Comparison of ENCODE assay signal across 12 cellular contexts in genomic region chr1:153661111-153661708, GRCh38. TPM values are rescaled to one million over a fixed set of nuclear protein-coding genes. Genes with fewer than 3 reads are reported as not detected.
A peak's percentile ranks its signal among the peaks of the same experiment; 100 is the strongest.
DNase-seq lines count a peak whose midpoint lies in the region; ATAC-seq, FAIRE-seq and TF ChIP-seq lines count a peak whose summit lies in the region.
"Had no signal": no experiment of that assay in that cellular context is flagged by ENCODE, and none has a peak within 500 bp of the region (broad histone marks: within the 10 kb centered on the region; RNA-seq: fewer than 3 reads in every experiment).

No MANE protein-coding gene starts in this region.

- CTCF ChIA-PET in SK-N-SH (lab: Yijun Ruan, JAX), result interaction anchor here (1.2 to 1.9 kb wide), 2 partner anchors 10 to 17 kb away, joined by 5 to 6 read pairs; partner anchors contain the start of genes ILF2 and NPR1
- CTCF ChIA-PET in GM12878 (lab: Yijun Ruan, JAX), result no interaction called here
- CTCF ChIA-PET in PC-9 (lab: Charles Lee), result no interaction called here

- TF ChIP-seq CTCF in SK-N-SH (IDR thresholded peaks at IDR 0.05) (no peak), GM12878 (IDR thresholded peaks at IDR 0.05 in 2 of 3, conservative IDR thresholded peaks at IDR 0.05 in 1 of 3; ENCODE audit: control insufficient read depth in 2 of 3, extremely low read depth in 1 of 3, insufficient read depth in 1 of 3, low read depth in 3 of 3, low read length in 3 of 3) (no peak), neutrophil (IDR thresholded peaks at IDR 0.05) (no peak), PC-9 (conservative IDR thresholded peaks at IDR 0.05) (no peak)

- H4K20me1 ChIP-seq in SK-N-SH (ENCODE audit: insufficient read depth) (no peaks in the 10 kb centered on the region), GM12878 (ENCODE audit: control insufficient read depth, insufficient read depth) (no peaks in the 10 kb centered on the region), PC-9 (ENCODE audit: insufficient read depth) (no peaks in the 10 kb centered on the region; the same call in 1 of the 2 replicates)

- TF ChIP-seq POLR2A in GM12878 (IDR thresholded peaks at IDR 0.05; ENCODE audit: low read depth, low read length), result peak; percentile 58

- SMC1A ChIA-PET in GM12878 (lab: Charles Lee; ENCODE audit: uncharacterized antibody, unreplicated experiment), result interaction anchor here (0.5 to 4.5 kb wide), 3 partner anchors 69 to 316 kb away, joined by 3 to 24 read pairs (median 4); partner anchors contain the start of gene JTB

- DNase-seq in SK-N-SH, result no peak
- DNase-seq in NAMALWA (ENCODE audit: low spot score), result peak; percentile 40
- DNase-seq in GM12878 (ENCODE audit: low read depth, low spot score), result no peak
- DNase-seq in NCI-H1048 (lab: John Stamatoyannopoulos, UW), result no peak
- no peak for DNase-seq in PC-9
- no peak for DNase-seq in activated CD4-positive, CD25-positive, alpha-beta regulatory T cell treated with anti-CD3 and anti-CD28 coated beads, Interleukin-2, amount 50 U/mL, for 72 hours
- DNase-seq: activated CD4-positive, alpha-beta T cell treated with anti-CD3 and anti-CD28 coated beads, Interleukin-2, amount 10 ng/mL, durations not matched to agents 24 days and 14 days; islet precursor cell; NCI-H187 treated with DMSO at 0.1 percent for 48 hours; RPMI8226 had no signal

- WGBS in SK-N-SH (ENCODE audit: low lambda C conversion rate), result 87% methylated on average over 9 of the region's 9 CpGs
- 72% methylated on average over 9 of the region's 9 CpGs for WGBS in GM12878 (ENCODE audit: insufficient coverage, insufficient replicate concordance, low lambda C conversion rate, missing lambda C conversion rate)

- H3K79me2 ChIP-seq in SK-N-SH (ENCODE audit: insufficient read depth) (peaks cover 24% of the 10 kb centered on the region), GM12878 (ENCODE audit: control insufficient read depth, insufficient read depth, low read length) (peaks cover 13% of the 10 kb centered on the region), PC-9 (ENCODE audit: low read depth) (peaks cover 13% of the 10 kb centered on the region)

- no peaks in the 10 kb centered on the region for H3K9me2 ChIP-seq in SK-N-SH
- H3K9me2 ChIP-seq in PC-9 (ENCODE audit: insufficient read depth), result no peaks in the 10 kb centered on the region

- TF ChIP-seq EP300 in SK-N-SH (IDR thresholded peaks at IDR 0.05; ENCODE audit: borderline replicate concordance in 1 of 2, low read depth in 1 of 2, low read length in 1 of 2) (no peak), GM12878 (IDR thresholded peaks at IDR 0.05; ENCODE audit: borderline replicate concordance in 1 of 2, control insufficient read depth in 1 of 2, low read depth in 2 of 2, low read length in 2 of 2) (no peak)

- RAD21 ChIA-PET in GM12878 (lab: Charles Lee; ENCODE audit: unreplicated experiment), result no interaction called here

- no peak for ATAC-seq in SK-N-SH treated with all-trans-retinoic acid at 6 μM for 48 hours
- no peak for ATAC-seq in GM12878

- H3K4me3 ChIP-seq in SK-N-SH (ENCODE audit: low read depth in 2 of 2, low read length in 1 of 2) (no peak overlapping the region), GM12878 (no peak overlapping the region), neutrophil (ENCODE audit: low read depth in 1 of 2, low read length in 1 of 2) (no peak overlapping the region), PC-9 (no peak overlapping the region)

- H3K36me3 ChIP-seq in SK-N-SH (replicated peaks in 1 of 2; ENCODE audit: control insufficient read depth in 1 of 2, insufficient read depth in 2 of 2, low read length in 1 of 2) (peaks cover 49 to 56% of the 10 kb centered on the region in 2 experiments), GM12878 (ENCODE audit: control insufficient read depth in 2 of 2, insufficient read depth in 2 of 2, low read length in 1 of 2) (peaks cover 15 to 41% of the 10 kb centered on the region in 2 experiments), neutrophil (peaks cover 48% of the 10 kb centered on the region), PC-9 (ENCODE audit: low read depth) (peaks cover 36% of the 10 kb centered on the region)

- no peak overlapping the region for H2AFZ ChIP-seq in SK-N-SH (ENCODE audit: low read depth)
- H2AFZ ChIP-seq in GM12878 (ENCODE audit: control insufficient read depth, low read depth, low read length), result no peak overlapping the region
- H2AFZ ChIP-seq in PC-9, result no peak overlapping the region

- peaks cover 56% of the 10 kb centered on the region for H3F3A ChIP-seq in SK-N-SH (replicated peaks; ENCODE audit: insufficient read depth)
- peaks cover 64% of the 10 kb centered on the region for H3F3A ChIP-seq in PC-9 (ENCODE audit: insufficient read depth, low read depth)

- FAIRE-seq in GM12878 (lab: Jason Lieb, UNC), result no peak

- in situ Hi-C loops in GM12878 (cut with MboI), result no loop called here

- TF ChIP-seq RAD21 in SK-N-SH (IDR thresholded peaks at IDR 0.05; ENCODE audit: low read length), result no peak
- no peak for TF ChIP-seq RAD21 in GM12878 (IDR thresholded peaks at IDR 0.05; ENCODE audit: insufficient read depth, low read depth, low read length)

- H3K27me3 ChIP-seq in SK-N-SH (ENCODE audit: insufficient read depth), result no peaks in the 10 kb centered on the region
- H3K27me3 ChIP-seq in GM12878 (replicated peaks in 1 of 2; ENCODE audit: control insufficient read depth in 2 of 2, insufficient read depth in 2 of 2, low read length in 1 of 2), result no peaks in the 10 kb centered on the region
- no peaks in the 10 kb centered on the region for H3K27me3 ChIP-seq in neutrophil
- H3K27me3 ChIP-seq in PC-9 (ENCODE audit: insufficient read depth, low read depth), result no peaks in the 10 kb centered on the region

- H3K4me1 ChIP-seq in SK-N-SH (ENCODE audit: control insufficient read depth in 1 of 2, insufficient read depth in 2 of 2, low read depth in 1 of 2, low read length in 1 of 2), result peaks cover 0 to 5% of the 10 kb centered on the region in 2 experiments; a peak in 1 of 4 replicates
- peaks cover 6% of the 10 kb centered on the region; the same call in 1 of the 2 replicates for H3K4me1 ChIP-seq in GM12878 (ENCODE audit: control insufficient read depth, insufficient read depth, low read length)
- peaks cover 9 to 16% of the 10 kb centered on the region in 2 experiments for H3K4me1 ChIP-seq in neutrophil (ENCODE audit: control insufficient read depth in 1 of 2, insufficient read depth in 1 of 2, low read depth in 1 of 2, low read length in 1 of 2)
- H3K4me1 ChIP-seq in PC-9 (replicated peaks; ENCODE audit: insufficient read depth), result peaks cover 6% of the 10 kb centered on the region

- H3K4me2 ChIP-seq in SK-N-SH (no peak overlapping the region), GM12878 (ENCODE audit: control insufficient read depth, insufficient read depth) (no peak overlapping the region), PC-9 (no peak overlapping the region)

- H3K9ac ChIP-seq in SK-N-SH (no peak overlapping the region), GM12878 (ENCODE audit: control insufficient read depth, insufficient read depth, low read length) (no peak overlapping the region)

- POLR2A ChIA-PET in SK-N-SH (lab: Yijun Ruan, JAX) (no interaction called here), GM12878 (lab: Charles Lee) (interaction anchor here (0.8 kb wide), 1 partner anchor 14 kb away, joined by 3 read pairs; no protein-coding TSS in a partner anchor), PC-9 (lab: Charles Lee; ENCODE audit: unreplicated experiment) (interaction anchor here (0.6 kb wide), 1 partner anchor 27 kb away, joined by 6 read pairs; the partner anchor contains the start of gene CHTOP)

- H3K9me3 ChIP-seq in SK-N-SH (no peaks in the 10 kb centered on the region), GM12878 (replicated peaks; ENCODE audit: control insufficient read depth, insufficient read depth, low read length) (no peaks in the 10 kb centered on the region), neutrophil (no peaks in the 10 kb centered on the region), PC-9 (ENCODE audit: insufficient read depth, low read depth) (no peaks in the 10 kb centered on the region)

- intact Hi-C loops in GM12878 (cut with micrococcal nuclease; ENCODE audit: unreplicated experiment), result no loop called here
- intact Hi-C loops in PC-9 (cut with micrococcal nuclease; ENCODE audit: unreplicated experiment), result no loop called here

- BruUV-seq in GM12878 (replicated peaks; lab: Mats Ljungman, UMichigan), result TSS peak; percentile 49
- no TSS peak for BruUV-seq in PC-9 (replicated peaks; lab: Mats Ljungman, UMichigan)

- H3K27ac ChIP-seq in SK-N-SH (ENCODE audit: low read depth in 2 of 2, low read length in 1 of 2), result no peak overlapping the region
- H3K27ac ChIP-seq in GM12878 (ENCODE audit: control insufficient read depth, insufficient read depth), result no peak overlapping the region
- peak overlapping the region; percentile 29 for H3K27ac ChIP-seq in neutrophil
- no peak overlapping the region for H3K27ac ChIP-seq in PC-9

RNA-seq across cellular contexts. Expression of gene SNAPIN, which starts 2.7 kb away (rescaled TPM):
- polyA plus RNA-seq in SK-N-SH (2012; rRNA removed) (57.6 and 61.7 TPM in 2 replicates), GM12878 (2011; rRNA removed) (37.8 and 40.6 TPM in 2 replicates), GM12878 (2014; fragmentation: Illumina TruSeq; extraction: Trizol) (34.5 and 36.6 TPM in 2 replicates), GM12878 (2014; fragmentation: Nextera tagmentation; extraction: Ambion mirVana) (10 to 100 TPM; 12.4 to 25.0 TPM), GM12878 (2014; rRNA removed) (50.9 and 58.5 TPM in 2 replicates), GM12878 (2016; fragmentation: Nextera tagmentation; extraction: Ambion mirVana) (10 to 100 TPM; 74.5 to 78.1 TPM)
- 56.7 and 57.6 TPM in 2 replicates for polyA plus RNA-seq in SK-N-SH (2012; cell fraction: cytosol; rRNA removed)
- 41.7 and 45.5 TPM in 2 replicates for polyA plus RNA-seq in SK-N-SH (2012; cell fraction: nucleus; rRNA removed)
- 9.4 and 10.2 TPM in 2 replicates for total RNA-seq in GM12878 (2013; cell fraction: nucleolus; rRNA removed)
- total RNA-seq in GM12878 (2014; rRNA removed) (47.1 and 48.3 TPM in 2 replicates), GM12878 (2014; rRNA removed; fragmentation: Illumina TruSeq; extraction: Trizol) (29.7 and 31.4 TPM in 2 replicates), GM12878 (2021) (25.7 and 30.8 TPM in 2 replicates), PC-9 (2021) (25.4 and 29.5 TPM in 2 replicates)
- 23.4 TPM for polyA plus RNA-seq in GM12878 (2011; ENCODE audit: low read depth)
- polyA plus RNA-seq in GM12878 (2011; cell fraction: cytosol; rRNA removed), result 39.5 and 41.8 TPM in 2 replicates
- polyA plus RNA-seq in GM12878 (2011; cell fraction: nucleus; rRNA removed), result 19.2 and 29.5 TPM in 2 replicates
- polyA plus RNA-seq in GM12878 (2012), result 26.2 and 32.5 TPM in 2 replicates
- polyA minus RNA-seq in GM12878 (2011; rRNA and poly(A)+ RNA removed), result 9.4 and 18.1 TPM in 2 replicates
- polyA minus RNA-seq in GM12878 (2011; cell fraction: cytosol; rRNA and poly(A)+ RNA removed), result 6.8 and 7.4 TPM in 2 replicates
- 6.4 and 10.7 TPM in 2 replicates for polyA minus RNA-seq in GM12878 (2011; cell fraction: nucleus; rRNA and poly(A)+ RNA removed)

RNA-seq across cellular contexts. Expression of gene ILF2, which starts 9.6 kb away (rescaled TPM):
- 189 and 236 TPM in 2 replicates for polyA plus RNA-seq in SK-N-SH (2012; rRNA removed)
- 221 and 224 TPM in 2 replicates for polyA plus RNA-seq in SK-N-SH (2012; cell fraction: cytosol; rRNA removed)
- 123 and 180 TPM in 2 replicates for polyA plus RNA-seq in SK-N-SH (2012; cell fraction: nucleus; rRNA removed)
- 53.8 and 56.7 TPM in 2 replicates for total RNA-seq in GM12878 (2013; cell fraction: nucleolus; rRNA removed)
- total RNA-seq in GM12878 (2014; rRNA removed), result 309 and 334 TPM in 2 replicates
- total RNA-seq in GM12878 (2014; rRNA removed; fragmentation: Illumina TruSeq; extraction: Trizol), result 405 and 431 TPM in 2 replicates
- total RNA-seq in GM12878 (2021), result 261 and 266 TPM in 2 replicates
- 179 TPM for polyA plus RNA-seq in GM12878 (2011; ENCODE audit: low read depth)
- 452 and 462 TPM in 2 replicates for polyA plus RNA-seq in GM12878 (2011; rRNA removed)
- polyA plus RNA-seq in GM12878 (2011; cell fraction: cytosol; rRNA removed), result 374 and 428 TPM in 2 replicates
- polyA plus RNA-seq in GM12878 (2011; cell fraction: nucleus; rRNA removed), result 208 and 248 TPM in 2 replicates
- 157 and 180 TPM in 2 replicates for polyA plus RNA-seq in GM12878 (2012)
- polyA plus RNA-seq in GM12878 (2014; fragmentation: Illumina TruSeq; extraction: Trizol), result 520 and 601 TPM in 2 replicates
- polyA plus RNA-seq in GM12878 (2014; fragmentation: Nextera tagmentation; extraction: Ambion mirVana), result 100 to 1,000 TPM; 444 to 455 TPM
- 266 and 287 TPM in 2 replicates for polyA plus RNA-seq in GM12878 (2014; rRNA removed)
- polyA plus RNA-seq in GM12878 (2016; fragmentation: Nextera tagmentation; extraction: Ambion mirVana), result 100 to 1,000 TPM; 484 to 487 TPM
- 323 and 337 TPM in 2 replicates for polyA minus RNA-seq in GM12878 (2011; rRNA and poly(A)+ RNA removed)
- polyA minus RNA-seq in GM12878 (2011; cell fraction: cytosol; rRNA and poly(A)+ RNA removed), result 102 and 114 TPM in 2 replicates
- polyA minus RNA-seq in GM12878 (2011; cell fraction: nucleus; rRNA and poly(A)+ RNA removed), result 46.4 and 69.7 TPM in 2 replicates
- total RNA-seq in PC-9 (2021), result 131 and 145 TPM in 2 replicates

RNA-seq across cellular contexts. Expression of gene NPR1, which starts 17.3 kb away (rescaled TPM):
- polyA plus RNA-seq in SK-N-SH (2012; rRNA removed), result 0.05 and 0.12 TPM in 2 replicates
- polyA plus RNA-seq in SK-N-SH (2012; cell fraction: cytosol; rRNA removed), result 0.01 and 0.08 TPM in 2 replicates
- polyA plus RNA-seq in SK-N-SH (2012; cell fraction: nucleus; rRNA removed), result 0.26 and 0.60 TPM in 2 replicates
- 4.1 and 5.2 TPM in 2 replicates for total RNA-seq in GM12878 (2013; cell fraction: nucleolus; rRNA removed)
- total RNA-seq in GM12878 (2014; rRNA removed), result 0.22 and 0.40 TPM in 2 replicates
- 0.13 and 0.18 TPM in 2 replicates for total RNA-seq in GM12878 (2014; rRNA removed; fragmentation: Illumina TruSeq; extraction: Trizol)
- 0.56 and 0.72 TPM in 2 replicates for total RNA-seq in GM12878 (2021)
- polyA plus RNA-seq in GM12878 (2011; ENCODE audit: low read depth), result 0.08 TPM
- polyA plus RNA-seq in GM12878 (2011; rRNA removed), result 1.3 and 2.1 TPM in 2 replicates
- 2.0 and 2.2 TPM in 2 replicates for polyA plus RNA-seq in GM12878 (2011; cell fraction: cytosol; rRNA removed)
- polyA plus RNA-seq in GM12878 (2011; cell fraction: nucleus; rRNA removed), result 5.9 and 8.9 TPM in 2 replicates
- 0.32 and 0.35 TPM in 2 replicates for polyA plus RNA-seq in GM12878 (2012)
- 0.28 TPM in 1 of 2 replicates, not detected in the other for polyA plus RNA-seq in GM12878 (2014; fragmentation: Illumina TruSeq; extraction: Trizol)
- polyA plus RNA-seq in GM12878 (2014; fragmentation: Nextera tagmentation; extraction: Ambion mirVana), result under 1 TPM in 1 of 2 experiments, not detected in 1; 0.09 TPM
- polyA plus RNA-seq in GM12878 (2014; rRNA removed), result 0.16 and 0.50 TPM in 2 replicates
- polyA plus RNA-seq in GM12878 (2016; fragmentation: Nextera tagmentation; extraction: Ambion mirVana), result under 1 TPM; 0.14 to 0.17 TPM
- 2.1 and 2.7 TPM in 2 replicates for polyA minus RNA-seq in GM12878 (2011; rRNA and poly(A)+ RNA removed)
- 1.7 and 2.2 TPM in 2 replicates for polyA minus RNA-seq in GM12878 (2011; cell fraction: cytosol; rRNA and poly(A)+ RNA removed)
- polyA minus RNA-seq in GM12878 (2011; cell fraction: nucleus; rRNA and poly(A)+ RNA removed), result 1.4 and 1.5 TPM in 2 replicates
- total RNA-seq in PC-9 (2021), result 0.53 and 0.98 TPM in 2 replicates

RNA-seq across cellular contexts. Expression of gene CHTOP, which starts 27.3 kb away (rescaled TPM):
- 76.7 and 84.9 TPM in 2 replicates for polyA plus RNA-seq in SK-N-SH (2012; rRNA removed)
- 63.8 and 71.2 TPM in 2 replicates for polyA plus RNA-seq in SK-N-SH (2012; cell fraction: cytosol; rRNA removed)
- polyA plus RNA-seq in SK-N-SH (2012; cell fraction: nucleus; rRNA removed), result 96.8 and 111 TPM in 2 replicates
- 176 and 179 TPM in 2 replicates for total RNA-seq in GM12878 (2013; cell fraction: nucleolus; rRNA removed)
- total RNA-seq in GM12878 (2014; rRNA removed), result 48.0 and 48.5 TPM in 2 replicates
- total RNA-seq in GM12878 (2014; rRNA removed; fragmentation: Illumina TruSeq; extraction: Trizol), result 46.5 and 48.7 TPM in 2 replicates
- total RNA-seq in GM12878 (2021), result 60.1 and 61.5 TPM in 2 replicates
- 31.8 TPM for polyA plus RNA-seq in GM12878 (2011; ENCODE audit: low read depth)
- polyA plus RNA-seq in GM12878 (2011; rRNA removed), result 93.8 and 98.9 TPM in 2 replicates
- 60.6 and 64.7 TPM in 2 replicates for polyA plus RNA-seq in GM12878 (2011; cell fraction: cytosol; rRNA removed)
- 80.2 and 113 TPM in 2 replicates for polyA plus RNA-seq in GM12878 (2011; cell fraction: nucleus; rRNA removed)
- polyA plus RNA-seq in GM12878 (2012), result 42.4 and 48.9 TPM in 2 replicates
- polyA plus RNA-seq in GM12878 (2014; fragmentation: Illumina TruSeq; extraction: Trizol), result 47.4 and 51.5 TPM in 2 replicates
- 10 to 100 TPM in 1 of 2 experiments, 1 to 10 TPM in 1; 8.4 to 15.9 TPM for polyA plus RNA-seq in GM12878 (2014; fragmentation: Nextera tagmentation; extraction: Ambion mirVana)
- 64.5 and 65.4 TPM in 2 replicates for polyA plus RNA-seq in GM12878 (2014; rRNA removed)
- polyA plus RNA-seq in GM12878 (2016; fragmentation: Nextera tagmentation; extraction: Ambion mirVana), result 10 to 100 TPM; 53.1 to 56.2 TPM
- 58.2 and 59.6 TPM in 2 replicates for polyA minus RNA-seq in GM12878 (2011; rRNA and poly(A)+ RNA removed)
- polyA minus RNA-seq in GM12878 (2011; cell fraction: cytosol; rRNA and poly(A)+ RNA removed), result 22.5 and 25.8 TPM in 2 replicates
- 50.2 and 93.3 TPM in 2 replicates for polyA minus RNA-seq in GM12878 (2011; cell fraction: nucleus; rRNA and poly(A)+ RNA removed)
- total RNA-seq in PC-9 (2021), result 75.1 and 83.9 TPM in 2 replicates

RNA-seq across cellular contexts. Expression of gene S100A1, which starts 33.0 kb away (rescaled TPM):
- polyA plus RNA-seq in SK-N-SH (2012; rRNA removed), result 0.18 TPM in 1 of 2 replicates, not detected in the other
- polyA plus RNA-seq in SK-N-SH (2012; cell fraction: cytosol; rRNA removed), result 0.10 and 0.14 TPM in 2 replicates
- polyA plus RNA-seq in SK-N-SH (2012; cell fraction: nucleus; rRNA removed), result 0.11 and 0.21 TPM in 2 replicates
- total RNA-seq in GM12878 (2013; cell fraction: nucleolus; rRNA removed), result not detected in 2 replicates
- not detected in 2 replicates for total RNA-seq in GM12878 (2014; rRNA removed)
- not detected in 2 replicates for total RNA-seq in GM12878 (2014; rRNA removed; fragmentation: Illumina TruSeq; extraction: Trizol)
- not detected in 2 replicates for total RNA-seq in GM12878 (2021)
- 0.24 TPM for polyA plus RNA-seq in GM12878 (2011; ENCODE audit: low read depth)
- not detected in 2 replicates for polyA plus RNA-seq in GM12878 (2011; rRNA removed)
- 0.27 TPM in 1 of 2 replicates, not detected in the other for polyA plus RNA-seq in GM12878 (2011; cell fraction: cytosol; rRNA removed)
- not detected in 2 replicates for polyA plus RNA-seq in GM12878 (2011; cell fraction: nucleus; rRNA removed)
- polyA plus RNA-seq in GM12878 (2012), result 0.49 and 0.60 TPM in 2 replicates
- polyA plus RNA-seq in GM12878 (2014; fragmentation: Illumina TruSeq; extraction: Trizol), result not detected in 2 replicates
- polyA plus RNA-seq in GM12878 (2014; fragmentation: Nextera tagmentation; extraction: Ambion mirVana), result under 1 TPM in 1 of 2 experiments, not detected in 1; 0.13 TPM
- polyA plus RNA-seq in GM12878 (2014; rRNA removed), result 0.03 TPM in 1 of 2 replicates, not detected in the other
- polyA plus RNA-seq in GM12878 (2016; fragmentation: Nextera tagmentation; extraction: Ambion mirVana), result under 1 TPM in 1 of 2 experiments, not detected in 1; 0.29 TPM
- not detected in 2 replicates for polyA minus RNA-seq in GM12878 (2011; rRNA and poly(A)+ RNA removed)
- not detected in 2 replicates for polyA minus RNA-seq in GM12878 (2011; cell fraction: cytosol; rRNA and poly(A)+ RNA removed)
- polyA minus RNA-seq in GM12878 (2011; cell fraction: nucleus; rRNA and poly(A)+ RNA removed), result not detected in 2 replicates
- 0.46 and 1.0 TPM in 2 replicates for total RNA-seq in PC-9 (2021)
- total RNA-seq: activated CD4-positive, alpha-beta T cell treated with anti-CD3 and anti-CD28 coated beads, Interleukin-2, amount 10 ng/mL, durations not matched to agents 24 days and 14 days had no signal
